ENCODE assay signal across 14 cellular contexts in the genomic region with DNA sequence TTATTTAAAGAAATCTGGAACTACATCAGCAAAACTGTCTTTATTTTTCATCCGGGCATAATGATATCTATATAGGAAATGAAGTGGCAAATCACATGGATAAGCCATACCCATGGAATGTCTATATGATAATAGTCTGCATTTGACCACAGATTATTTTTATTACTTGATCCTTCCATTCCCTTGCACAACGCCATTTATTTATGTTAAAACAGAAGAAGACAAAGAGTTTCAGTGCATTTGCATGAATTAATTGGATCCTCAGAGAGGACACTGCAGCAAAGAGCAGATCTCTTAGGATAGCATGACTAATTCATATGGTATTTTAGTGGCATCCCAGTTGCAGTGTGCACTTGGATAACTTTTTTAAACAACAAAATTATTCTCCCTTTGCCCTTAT.
DNase-seq lines count a peak whose midpoint lies in the region; ATAC-seq and TF ChIP-seq lines count a peak whose summit lies in the region.
"Had no signal": no experiment of that assay in that cellular context is flagged by ENCODE, and none has a peak within 500 bp of the region (broad histone marks: within the 10 kb centered on the region; RNA-seq: fewer than 3 reads in every experiment).

No MANE protein-coding gene starts in this region.

- H3K9ac ChIP-seq in smooth muscle cell (ENCODE audit: low read depth): no peak overlapping the region
- H3K9ac ChIP-seq: KMS-11 had no signal

- POLR2A ChIA-PET in activated CD4-positive, alpha-beta T cell treated with anti-CD3 and anti-CD28 coated beads for 36 hours (lab: Charles Lee): no interaction called here

- no peaks in the 10 kb centered on the region for H3K27me3 Mint-ChIP-seq in activated CD4-positive, alpha-beta T cell treated with anti-CD3 and anti-CD28 coated beads for 36 hours
- H3K27me3 Mint-ChIP-seq in stimulated activated naive B cell treated with anti-CD40 and anti-IgM and Interleukin-4, amounts not matched to agents 10 μg/mL and 1 μg/mL and 100 μg/mL, for 72 hours: no peaks in the 10 kb centered on the region

- peak overlapping the region; percentile 47 for H3K27ac ChIP-seq in smooth muscle cell (ENCODE audit: low read depth)
- H3K27ac ChIP-seq: 22Rv1, KMS-11, tibial artery had no signal

- ATAC-seq in activated CD4-positive, alpha-beta T cell treated with anti-CD3 and anti-CD28 coated beads for 36 hours: no peak
- ATAC-seq in stimulated activated naive B cell treated with anti-CD40 and anti-IgM and Interleukin-4, amounts not matched to agents 10 μg/mL and 1 μg/mL and 100 μg/mL, for 72 hours (replicated peaks): no peak

- peaks cover 7% of the 10 kb centered on the region for H3K4me1 Mint-ChIP-seq in activated CD4-positive, alpha-beta T cell treated with anti-CD3 and anti-CD28 coated beads for 36 hours
- H3K4me1 Mint-ChIP-seq in stimulated activated naive B cell treated with anti-CD40 and anti-IgM and Interleukin-4, amounts not matched to agents 10 μg/mL and 1 μg/mL and 100 μg/mL, for 72 hours: peaks cover 2 to 6% of the 10 kb centered on the region in 2 donors

- no peak overlapping the region for H2AFZ ChIP-seq in smooth muscle cell (ENCODE audit: low read depth)

- in situ Hi-C loops in SK-MEL-5 (cut with HindIII; ENCODE audit: low pct_unique_long_range_greater_than_20kb, low sequenced_read_pairs): no loop called here

- no peak for DNase-seq in activated CD4-positive, alpha-beta T cell treated with anti-CD3 and anti-CD28 coated beads for 36 hours
- DNase-seq in activated CD4-positive, alpha-beta T cell treated with anti-CD3 and anti-CD28 coated beads for 48 hours: no peak
- DNase-seq in SK-MEL-5 (ENCODE audit: low read depth, low spot score) (peak; percentile 9), fibroblast of peridontal ligament (ENCODE audit: extremely low read depth) (peak; percentile 81), smooth muscle cell (lab: John Stamatoyannopoulos, UW; ENCODE audit: unreplicated experiment) (no peak), RPMI8226 (no peak), NCI-H2029 treated with DMSO at 0.1 percent for 48 hours (lab: John Stamatoyannopoulos, UW) (no peak)
- DNase-seq in stimulated activated naive B cell treated with anti-CD40 and anti-IgM and Interleukin-4, amounts not matched to agents 10 μg/mL and 1 μg/mL and 100 μg/mL, for 72 hours: no peak
- DNase-seq: amygdala; effector memory CD4-positive, alpha-beta T cell; NCI-H2081 treated with DMSO at 0.1 percent for 48 hours; tibial artery had no signal

- peaks cover 9% of the 10 kb centered on the region for H3K36me3 Mint-ChIP-seq in activated CD4-positive, alpha-beta T cell treated with anti-CD3 and anti-CD28 coated beads for 36 hours (ENCODE audit: low read depth)
- H3K36me3 Mint-ChIP-seq in stimulated activated naive B cell treated with anti-CD40 and anti-IgM and Interleukin-4, amounts not matched to agents 10 μg/mL and 1 μg/mL and 100 μg/mL, for 72 hours: peaks cover 5 to 9% of the 10 kb centered on the region in 2 donors

- H3F3A ChIP-seq in smooth muscle cell (ENCODE audit: low read depth): no peaks in the 10 kb centered on the region

- no peaks in the 10 kb centered on the region for H3K27me3 ChIP-seq in smooth muscle cell (ENCODE audit: low read depth)
- H3K27me3 ChIP-seq: tibial artery had no signal

- no peak for TF ChIP-seq CTCF in smooth muscle cell (IDR thresholded peaks at IDR 0.05; ENCODE audit: borderline replicate concordance, insufficient read depth, poor library complexity, severe bottlenecking)

- no peaks in the 10 kb centered on the region for H3K4me1 ChIP-seq in smooth muscle cell (ENCODE audit: low read depth)

- CTCF ChIA-PET in activated CD4-positive, alpha-beta T cell treated with anti-CD3 and anti-CD28 coated beads for 36 hours (lab: Charles Lee): interaction anchor here (0.9 kb wide), 1 partner anchor 9 kb away, joined by 3 read pairs; no protein-coding TSS in a partner anchor

- H3K9me3 Mint-ChIP-seq in activated CD4-positive, alpha-beta T cell treated with anti-CD3 and anti-CD28 coated beads for 36 hours (ENCODE audit: low read depth): no peaks in the 10 kb centered on the region
- H3K9me3 Mint-ChIP-seq in stimulated activated naive B cell treated with anti-CD40 and anti-IgM and Interleukin-4, amounts not matched to agents 10 μg/mL and 1 μg/mL and 100 μg/mL, for 72 hours: peaks cover 0 to 1% of the 10 kb centered on the region in 2 donors

- no peaks in the 10 kb centered on the region for H3K36me3 ChIP-seq in smooth muscle cell (ENCODE audit: low read depth)
- H3K36me3 ChIP-seq: tibial artery had no signal

- peak overlapping the region; percentile 19 for H3K27ac Mint-ChIP-seq in activated CD4-positive, alpha-beta T cell treated with anti-CD3 and anti-CD28 coated beads for 36 hours
- no peak overlapping the region for H3K27ac Mint-ChIP-seq in stimulated activated naive B cell treated with anti-CD40 and anti-IgM and Interleukin-4, amounts not matched to agents 10 μg/mL and 1 μg/mL and 100 μg/mL, for 72 hours

- WGBS in smooth muscle cell (ENCODE audit: low lambda C conversion rate): 37% methylated on average over 2 of the region's 2 CpGs

- no peaks in the 10 kb centered on the region for H3K79me2 ChIP-seq in smooth muscle cell (ENCODE audit: low read depth)

- H3K9me3 ChIP-seq in smooth muscle cell (replicated peaks; ENCODE audit: low read depth): no peaks in the 10 kb centered on the region
- H3K9me3 ChIP-seq: tibial artery had no signal

- H3K4me2 ChIP-seq in smooth muscle cell: peak overlapping the region; percentile 52
- H3K4me2 ChIP-seq: KMS-11 had no signal

- H3K4me3 Mint-ChIP-seq in activated CD4-positive, alpha-beta T cell treated with anti-CD3 and anti-CD28 coated beads for 36 hours: no peak overlapping the region
- H3K4me3 Mint-ChIP-seq in stimulated activated naive B cell treated with anti-CD40 and anti-IgM and Interleukin-4, amounts not matched to agents 10 μg/mL and 1 μg/mL and 100 μg/mL, for 72 hours: no peak overlapping the region

- H4K20me1 ChIP-seq in smooth muscle cell (ENCODE audit: low read depth): no peaks in the 10 kb centered on the region

- no peak overlapping the region for H3K4me3 ChIP-seq in smooth muscle cell
- H3K4me3 ChIP-seq: tibial artery had no signal

- intact Hi-C loops in activated CD4-positive, alpha-beta T cell treated with anti-CD3 and anti-CD28 coated beads for 36 hours (cut with DNase I, micrococcal nuclease): no loop called here

Comparison
In these comparisons a context has a peak if more than half of its experiments do, and no peak if none do; other contexts are left out.
1. DNase-seq: peak in SK-MEL-5 (single experiment) and fibroblast of peridontal ligament (single experiment); none in activated CD4-positive, alpha-beta T cell treated with anti-CD3 and anti-CD28 coated beads for 36 hours (single experiment), activated CD4-positive, alpha-beta T cell treated with anti-CD3 and anti-CD28 coated beads for 48 hours (single experiment), smooth muscle cell (single experiment), RPMI8226 (single experiment), NCI-H2029 treated with DMSO at 0.1 percent for 48 hours (single experiment) and stimulated activated naive B cell treated with anti-CD40 and anti-IgM and Interleukin-4, amounts not matched to agents 10 μg/mL and 1 μg/mL and 100 μg/mL, for 72 hours (single experiment).